8 cellular contexts compared by ENCODE assay signal in the genomic region with DNA sequence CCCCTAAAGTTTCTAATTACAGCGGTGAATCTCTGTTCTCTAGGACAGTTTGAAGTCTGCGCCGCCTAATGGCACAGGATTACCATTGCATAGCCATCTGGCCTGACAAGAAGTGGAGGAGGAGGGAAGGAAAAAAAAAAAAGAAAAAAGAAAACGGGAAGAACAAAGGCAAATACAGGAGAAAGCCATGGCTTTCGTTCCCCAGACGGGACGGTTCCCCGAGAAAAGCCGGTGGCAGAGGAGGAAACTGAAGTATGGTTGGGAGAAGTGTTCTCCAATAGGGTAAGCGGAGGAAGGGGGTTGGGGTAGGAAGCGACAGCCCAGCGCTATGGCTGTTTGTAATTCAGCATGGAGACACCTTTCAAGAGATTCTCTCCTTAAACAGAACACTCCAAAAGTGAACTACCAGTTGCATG.
DNase-seq lines count a peak whose midpoint lies in the region; ATAC-seq and TF ChIP-seq lines count a peak whose summit lies in the region.

No MANE protein-coding gene starts in this region.

- H3K36me3 Mint-ChIP-seq in CD4-positive, alpha-beta T cell (ENCODE audit: low read depth) = peaks cover 11% of the 10 kb centered on the region

- H3K4me3 ChIP-seq in hepatocyte = peak overlapping the region; percentile 23
- H3K4me3 ChIP-seq in psoas muscle = peak overlapping the region; percentile 68

- intact Hi-C loops in CD4-positive, alpha-beta T cell (cut with DNase I, micrococcal nuclease) = loop anchor here (1.0 to 5.0 kb wide), 3 partner anchors 80 to 312 kb away; a partner anchor contains a TSS
- intact Hi-C loops in psoas muscle (cut with DNase I) = loop anchor here in 1 of 2 donors (2.0 kb wide), 1 partner anchor 310 kb away; no protein-coding TSS in a partner anchor

- 38% methylated on average over 12 of the region's 12 CpGs for WGBS in hepatocyte (ENCODE audit: low lambda C conversion rate, missing lambda C conversion rate)
- 0 to 12% (median 1%) methylated on average over 12 of the region's 12 CpGs for WGBS in psoas muscle, 3 donors

- peak; percentile 51 for ATAC-seq in CD4-positive, alpha-beta T cell (ENCODE audit: poor library complexity)
- peak; percentile 62 for ATAC-seq in GM19035 (IDR thresholded peaks at IDR 0.05; ENCODE audit: unreplicated experiment)
- ATAC-seq in HG03280 (IDR thresholded peaks at IDR 0.05; ENCODE audit: unreplicated experiment) = peak; percentile 59
- ATAC-seq in psoas muscle = peak; percentile 48 to 85 (median 76)

- H3K27ac ChIP-seq in CD4-positive, alpha-beta T cell (ENCODE audit: low read depth, low read length) = no peak overlapping the region
- H3K27ac ChIP-seq in hepatocyte (peak overlapping the region; percentile 62), psoas muscle (no peak overlapping the region)

- TF ChIP-seq CTCF in CD4-positive, alpha-beta T cell (IDR thresholded peaks at IDR 0.05) = peak; percentile 51
- peak; percentile 48 for TF ChIP-seq CTCF in hepatocyte (IDR thresholded peaks at IDR 0.05; ENCODE audit: poor library complexity)
- peak; percentile 50 for TF ChIP-seq CTCF in psoas muscle (IDR thresholded peaks at IDR 0.05)

- peak overlapping the region; percentile 92 for H3K4me3 Mint-ChIP-seq in CD4-positive, alpha-beta T cell

- CTCF ChIA-PET in CD4-positive, alpha-beta T cell (lab: Charles Lee) = interaction anchor here (1.1 to 1.2 kb wide), 2 partner anchors 19 to 80 kb away, joined by 3 read pairs; a partner anchor contains a TSS

- peak overlapping the region; percentile 62 for H3K27ac Mint-ChIP-seq in CD4-positive, alpha-beta T cell

- H3K9me3 Mint-ChIP-seq in CD4-positive, alpha-beta T cell = no peaks in the 10 kb centered on the region

- no peaks in the 10 kb centered on the region for H3K79me2 ChIP-seq in hepatocyte

- H3K36me3 ChIP-seq in hepatocyte (replicated peaks; ENCODE audit: insufficient read depth, low read depth) (no peaks in the 10 kb centered on the region), psoas muscle (ENCODE audit: insufficient read depth in 1 of 2, low read depth in 1 of 2) (no peaks in the 10 kb centered on the region)

- no peaks in the 10 kb centered on the region for H4K20me1 ChIP-seq in hepatocyte (ENCODE audit: insufficient read depth, poor library complexity, severe bottlenecking)

- H3K9me2 ChIP-seq in hepatocyte (replicated peaks; ENCODE audit: insufficient read depth) = no peaks in the 10 kb centered on the region

- H3K27me3 Mint-ChIP-seq in CD4-positive, alpha-beta T cell = no peaks in the 10 kb centered on the region

- peak overlapping the region; percentile 77 for H3K4me2 ChIP-seq in hepatocyte

- DNase-seq in CD4-positive, alpha-beta T cell = peak in 7 of 10 experiments; percentile 1 to 34 (median 11)
- peak; percentile 81 for DNase-seq in OCI-M1 (lab: John Stamatoyannopoulos, UW)
- DNase-seq in amniotic epithelial cell (ENCODE audit: low read depth) = peak; percentile 46
- DNase-seq in hepatocyte (ENCODE audit: low spot score) = peak; percentile 69
- peak; percentile 19 to 53 for DNase-seq in psoas muscle
- no peak for DNase-seq in cerebellum (ENCODE audit: low spot score)

- H3K27me3 ChIP-seq in CD4-positive, alpha-beta T cell (ENCODE audit: control insufficient read depth, insufficient read depth, low read length) = no peaks in the 10 kb centered on the region
- H3K27me3 ChIP-seq in hepatocyte = peaks cover 7% of the 10 kb centered on the region
- H3K27me3 ChIP-seq in psoas muscle (ENCODE audit: insufficient read depth in 3 of 3, low read length in 2 of 3) = no peaks in the 10 kb centered on the region

- POLR2A ChIA-PET in CD4-positive, alpha-beta T cell (lab: Charles Lee) = interaction anchor here (0.6 to 0.7 kb wide), 2 partner anchors 80 to 88 kb away, joined by 3 to 6 read pairs; no protein-coding TSS in a partner anchor

- H2AFZ ChIP-seq in hepatocyte = peak overlapping the region; percentile 86

- no peaks in the 10 kb centered on the region for H3K9me3 ChIP-seq in CD4-positive, alpha-beta T cell (ENCODE audit: control insufficient read depth, low read length)
- H3K9me3 ChIP-seq in hepatocyte (ENCODE audit: low read depth) = no peaks in the 10 kb centered on the region
- H3K9me3 ChIP-seq in psoas muscle = no peaks in the 10 kb centered on the region

- H3K4me1 ChIP-seq in hepatocyte (ENCODE audit: insufficient read depth) (no peaks in the 10 kb centered on the region), psoas muscle (no peaks in the 10 kb centered on the region)

- peaks cover 9% of the 10 kb centered on the region for H3K4me1 Mint-ChIP-seq in CD4-positive, alpha-beta T cell (ENCODE audit: low read depth)
